ENCODE assay signal across 16 cellular contexts in the genomic region with DNA sequence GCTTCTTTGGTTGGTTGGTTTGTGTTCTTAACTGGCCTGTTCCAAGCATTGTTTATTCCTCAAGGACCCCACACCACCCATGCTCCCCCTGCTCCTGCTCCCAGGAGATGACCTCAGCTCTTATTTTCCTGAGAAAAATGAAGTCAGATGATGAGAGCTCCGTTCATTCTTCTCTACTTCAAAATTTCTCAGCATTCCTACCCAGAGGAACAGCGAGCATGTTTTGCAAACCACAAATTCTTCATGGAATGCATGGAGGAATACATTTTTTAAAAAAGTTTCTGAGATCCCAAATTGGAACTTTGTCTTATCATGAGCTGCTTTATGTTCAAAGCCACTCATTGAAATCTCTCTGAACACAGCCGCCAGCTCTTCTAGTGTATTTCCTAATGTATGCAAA. TPM values are rescaled to one million over a fixed set of nuclear protein-coding genes. Genes with fewer than 3 reads are reported as not detected.
DNase-seq lines count a peak whose midpoint lies in the region; ATAC-seq, FAIRE-seq and TF ChIP-seq lines count a peak whose summit lies in the region.
"Had no signal": no experiment of that assay in that cellular context is flagged by ENCODE, and none has a peak within 500 bp of the region (broad histone marks: within the 10 kb centered on the region; RNA-seq: fewer than 3 reads in every experiment).

No MANE protein-coding gene starts in this region.

- H3K9me3 Mint-ChIP-seq in activated T-cell treated with anti-CD3 and anti-CD28 coated beads, Interleukin-2, amount 50 U/mL, for 24 hours = peaks cover 2% of the 10 kb centered on the region
- no peaks in the 10 kb centered on the region for H3K9me3 Mint-ChIP-seq in activated CD8-positive, alpha-beta T cell treated with anti-CD3 and anti-CD28 coated beads, Interleukin-2, amount 10 ng/mL, durations not matched to agents 7 days and 5 days (ENCODE audit: insufficient read depth)

- no peak for TF ChIP-seq EP300 in stomach (IDR thresholded peaks at IDR 0.05)

- no peaks in the 10 kb centered on the region for H3K9me3 ChIP-seq in left lung
- no peaks in the 10 kb centered on the region for H3K9me3 ChIP-seq in stomach
- H3K9me3 ChIP-seq in prostate gland = no peaks in the 10 kb centered on the region

- H3K27ac ChIP-seq in left lung (peak overlapping the region; percentile 42 to 69), stomach (peak overlapping the region; percentile 32 to 85 (median 78)), prostate gland (no peak overlapping the region)

- H3K27ac Mint-ChIP-seq in activated T-cell treated with anti-CD3 and anti-CD28 coated beads, Interleukin-2, amount 50 U/mL, for 24 hours = peak overlapping the region; percentile 1
- no peak overlapping the region for H3K27ac Mint-ChIP-seq in activated CD8-positive, alpha-beta T cell treated with anti-CD3 and anti-CD28 coated beads, Interleukin-2, amount 10 ng/mL, durations not matched to agents 7 days and 5 days
- H3K27ac Mint-ChIP-seq: activated CD4-positive, alpha-beta T cell treated with anti-CD3 and anti-CD28 coated beads, Interleukin-2, amount 10 ng/mL, durations not matched to agents 7 days and 5 days had no signal

- CTCF ChIA-PET in activated CD8-positive, alpha-beta T cell treated with anti-CD3 and anti-CD28 coated beads, Interleukin-2, amount 10 ng/mL, durations not matched to agents 7 days and 5 days (lab: Charles Lee) = interaction anchor here (1.9 kb wide), 1 partner anchor 20 kb away, joined by 4 read pairs; no protein-coding TSS in a partner anchor

- no peak for ATAC-seq in left lung
- ATAC-seq in activated CD8-positive, alpha-beta T cell treated with anti-CD3 and anti-CD28 coated beads, Interleukin-2, amount 10 ng/mL, durations not matched to agents 7 days and 5 days = no peak
- ATAC-seq: stimulated activated naive CD8-positive, alpha-beta T cell treated with anti-CD3 and anti-CD28 coated beads, Interleukin-15, Interleukin-2, amounts not matched to agents 100 U/mL and 50 U/mL, for 24 hours had no signal

- peaks cover 6% of the 10 kb centered on the region for H3K36me3 Mint-ChIP-seq in activated T-cell treated with anti-CD3 and anti-CD28 coated beads, Interleukin-2, amount 50 U/mL, for 24 hours (ENCODE audit: low read depth)
- peaks cover 36% of the 10 kb centered on the region for H3K36me3 Mint-ChIP-seq in activated CD8-positive, alpha-beta T cell treated with anti-CD3 and anti-CD28 coated beads, Interleukin-2, amount 10 ng/mL, durations not matched to agents 7 days and 5 days (ENCODE audit: low read depth)

- TF ChIP-seq CTCF in left lung (IDR thresholded peaks at IDR 0.05) (no peak), stomach (IDR thresholded peaks at IDR 0.05) (no peak), prostate gland (IDR thresholded peaks at IDR 0.05) (no peak)

- H3K36me3 ChIP-seq in left lung (no peaks in the 10 kb centered on the region), stomach (no peaks in the 10 kb centered on the region), prostate gland (no peaks in the 10 kb centered on the region)

- FAIRE-seq in RCC 7860 (lab: Jason Lieb, UNC) = no peak

- H3K4me3 ChIP-seq in left lung (no peak overlapping the region), stomach (no peak overlapping the region), prostate gland (no peak overlapping the region)

- POLR2A ChIA-PET in activated CD8-positive, alpha-beta T cell treated with anti-CD3 and anti-CD28 coated beads, Interleukin-2, amount 10 ng/mL, durations not matched to agents 7 days and 5 days (lab: Charles Lee) = no interaction called here

- WGBS in stomach, 5 donors = 79 to 81% (median 81%) methylated on average over 3 of the region's 3 CpGs
- WGBS in prostate gland = 85% methylated on average over 3 of the region's 3 CpGs

- peaks cover 15 to 76% of the 10 kb centered on the region in 2 donors for H3K4me1 ChIP-seq in left lung
- H3K4me1 ChIP-seq in stomach = peaks cover 33 to 64% (median 51%) of the 10 kb centered on the region in 4 donors
- H3K4me1 ChIP-seq in prostate gland (replicated peaks) = no peaks in the 10 kb centered on the region

- H3K27me3 Mint-ChIP-seq in activated T-cell treated with anti-CD3 and anti-CD28 coated beads, Interleukin-2, amount 50 U/mL, for 24 hours = no peaks in the 10 kb centered on the region
- H3K27me3 Mint-ChIP-seq in activated CD8-positive, alpha-beta T cell treated with anti-CD3 and anti-CD28 coated beads, Interleukin-2, amount 10 ng/mL, durations not matched to agents 7 days and 5 days (ENCODE audit: low read depth) = no peaks in the 10 kb centered on the region
- H3K27me3 Mint-ChIP-seq: activated CD4-positive, alpha-beta T cell treated with anti-CD3 and anti-CD28 coated beads, Interleukin-2, amount 10 ng/mL, durations not matched to agents 7 days and 5 days had no signal

- peaks cover 0 to 77% of the 10 kb centered on the region in 2 donors for H3K27me3 ChIP-seq in left lung
- H3K27me3 ChIP-seq in stomach = no peaks in the 10 kb centered on the region
- H3K27me3 ChIP-seq in prostate gland (replicated peaks; ENCODE audit: insufficient read depth) = no peaks in the 10 kb centered on the region

- no peak for DNase-seq in activated T-cell treated with anti-CD3 and anti-CD28 coated beads, Interleukin-2, amount 50 U/mL, for 24 hours
- DNase-seq in activated T-cell treated with anti-CD3 and anti-CD28 coated beads for 4 hours (no peak), astrocyte of the hippocampus (ENCODE audit: low read depth, low spot score) (peak; percentile 84), left lung (no peak), stomach (no peak), prostate gland (ENCODE audit: low spot score) (no peak), RCC 7860 (ENCODE audit: low spot score) (no peak)
- no peak for DNase-seq in activated CD8-positive, alpha-beta T cell treated with anti-CD3 and anti-CD28 coated beads, Interleukin-2, amount 10 ng/mL, durations not matched to agents 7 days and 5 days
- DNase-seq: 8988T; activated CD4-positive, alpha-beta T cell treated with anti-CD3 and anti-CD28 coated beads, Interleukin-2, amount 10 ng/mL, durations not matched to agents 7 days and 5 days; activated naive CD4-positive, alpha-beta T cell treated with anti-CD3 and anti-CD28 coated beads, Interleukin-2, amount 50 U/mL, for 16 hours; DMS79; NCI-H1105; NCI-H526; stimulated activated CD4-positive, alpha-beta T cell treated with anti-CD3 and anti-CD28 coated beads, Interleukin-2, amount 100 ng/mL, for 24 hours; stimulated activated naive CD8-positive, alpha-beta T cell treated with anti-CD3 and anti-CD28 coated beads, Interleukin-15, Interleukin-2, amounts not matched to agents 100 U/mL and 50 U/mL, for 24 hours had no signal

- H3K4me3 Mint-ChIP-seq in activated T-cell treated with anti-CD3 and anti-CD28 coated beads, Interleukin-2, amount 50 U/mL, for 24 hours = no peak overlapping the region
- H3K4me3 Mint-ChIP-seq in activated CD8-positive, alpha-beta T cell treated with anti-CD3 and anti-CD28 coated beads, Interleukin-2, amount 10 ng/mL, durations not matched to agents 7 days and 5 days = no peak overlapping the region
- H3K4me3 Mint-ChIP-seq: activated CD4-positive, alpha-beta T cell treated with anti-CD3 and anti-CD28 coated beads, Interleukin-2, amount 10 ng/mL, durations not matched to agents 7 days and 5 days had no signal

- TF ChIP-seq POLR2A in stomach (IDR thresholded peaks at IDR 0.05) (no peak), prostate gland (IDR thresholded peaks at IDR 0.05) (no peak)

- intact Hi-C loops in left lung (cut with DNase I) (no loop called here), stomach (cut with DNase I; ENCODE audit: low total_unique reads) (no loop called here), prostate gland (cut with DNase I) (no loop called here)

- peaks cover 30% of the 10 kb centered on the region for H3K4me1 Mint-ChIP-seq in activated T-cell treated with anti-CD3 and anti-CD28 coated beads, Interleukin-2, amount 50 U/mL, for 24 hours (ENCODE audit: low read depth)
- H3K4me1 Mint-ChIP-seq in activated CD8-positive, alpha-beta T cell treated with anti-CD3 and anti-CD28 coated beads, Interleukin-2, amount 10 ng/mL, durations not matched to agents 7 days and 5 days (ENCODE audit: low read depth) = peaks cover 34% of the 10 kb centered on the region

RNA-seq across cellular contexts. Expression of gene SYNE2, which starts 44.9 kb away (rescaled TPM):
- total RNA-seq in left lung (10 to 100 TPM; 59.6 to 72.1 TPM), stomach (100 to 1,000 TPM; 101 to 280 (median 167) TPM), prostate gland (100 to 1,000 TPM; 104 to 390 TPM)
- polyA plus RNA-seq in stomach = 10 to 100 TPM; 14.4 to 38.5 (median 16.2) TPM
- 100 to 1,000 TPM; 198 to 206 TPM for total RNA-seq in activated CD8-positive, alpha-beta T cell treated with anti-CD3 and anti-CD28 coated beads, Interleukin-2, amount 10 ng/mL, durations not matched to agents 7 days and 5 days

Comparison
In these comparisons a context has a peak if more than half of its experiments do, and no peak if none do; other contexts are left out.
1. H3K27ac ChIP-seq: peak in left lung (2 of 2) and stomach (5 of 5); none in prostate gland (0 of 2).